ENCODE assay signal across 8 cellular contexts in the genomic region with DNA sequence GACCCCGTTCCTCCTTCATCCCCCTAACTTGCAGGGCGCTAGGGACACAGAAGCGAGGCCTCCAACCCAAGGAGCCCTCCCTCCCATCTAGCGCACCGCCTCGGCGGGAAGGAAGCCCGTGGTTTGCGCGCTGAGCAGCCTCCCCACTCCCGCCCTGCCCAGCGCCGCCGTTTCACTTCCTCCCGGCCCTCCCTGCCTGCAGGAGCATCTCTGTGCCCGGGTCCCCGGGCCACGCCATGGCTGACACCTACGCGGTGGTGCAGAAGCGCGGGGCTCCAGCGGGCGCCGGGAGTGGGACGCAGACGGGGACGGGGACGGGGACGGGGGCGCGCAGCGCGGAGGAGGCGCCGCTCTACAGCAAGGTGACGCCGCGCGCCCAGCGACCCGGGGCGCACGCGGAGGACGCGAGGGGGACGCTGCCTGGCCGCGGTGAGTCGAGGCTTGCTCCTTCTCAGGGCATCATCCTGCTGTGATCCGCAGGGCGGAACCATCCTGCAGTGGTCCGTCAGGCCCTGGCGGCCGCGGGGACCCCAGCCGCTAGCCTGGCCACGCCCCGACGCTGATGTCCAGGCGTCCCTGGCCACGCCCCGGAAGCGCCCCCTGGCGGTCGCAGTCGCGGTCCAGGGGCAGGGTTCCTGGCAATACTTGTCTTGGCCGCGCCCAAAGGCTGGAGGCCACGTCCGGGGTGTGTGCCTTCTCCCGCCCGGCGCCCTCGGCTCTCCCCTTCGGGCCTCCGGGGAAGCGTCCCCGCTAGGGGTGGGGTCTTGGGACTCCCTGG. TPM values are rescaled to one million over a fixed set of nuclear protein-coding genes. Genes with fewer than 3 reads are reported as not detected.
DNase-seq lines count a peak whose midpoint lies in the region; ATAC-seq and TF ChIP-seq lines count a peak whose summit lies in the region.

No MANE protein-coding gene starts in this region.

- peaks cover 38% of the 10 kb centered on the region for H3K36me3 Mint-ChIP-seq in Calu3 (ENCODE audit: insufficient read depth, unreplicated experiment)
- H3K36me3 Mint-ChIP-seq in activated T-helper 1 cell treated with anti-CD3 and anti-CD28 coated beads, Interleukin-12 subunit alpha, Interleukin-12 subunit beta, Interleukin-2, Interleukin-4 antibody, amounts not matched to agents 30 ng/mL and 10 ng/mL and 1 ng/mL, durations not matched to agents 14 hours and 24 hours and 36 hours (ENCODE audit: low read depth): peaks cover 50% of the 10 kb centered on the region
- H3K36me3 Mint-ChIP-seq in natural killer cell: peaks cover 10% of the 10 kb centered on the region

- H3K4me3 ChIP-seq in PC-9 (peak overlapping the region; percentile 94), fibroblast of mammary gland (ENCODE audit: control insufficient read depth, low read depth, low read length) (peak overlapping the region; percentile 90)

- H3K36me3 ChIP-seq in PC-9 (ENCODE audit: low read depth): no peaks in the 10 kb centered on the region

- H3K4me1 Mint-ChIP-seq in Calu3 (ENCODE audit: low read depth, unreplicated experiment) (peaks cover 30% of the 10 kb centered on the region), natural killer cell (peaks cover 66 to 73% of the 10 kb centered on the region in 2 donors)
- peaks cover 59% of the 10 kb centered on the region for H3K4me1 Mint-ChIP-seq in activated T-helper 1 cell treated with anti-CD3 and anti-CD28 coated beads, Interleukin-12 subunit alpha, Interleukin-12 subunit beta, Interleukin-2, Interleukin-4 antibody, amounts not matched to agents 30 ng/mL and 10 ng/mL and 1 ng/mL, durations not matched to agents 14 hours and 24 hours and 36 hours (ENCODE audit: low read depth)

- BruUV-seq in Calu3 (replicated peaks; lab: Mats Ljungman, UMichigan): no TSS peak
- no TSS peak for BruUV-seq in PC-9 (replicated peaks; lab: Mats Ljungman, UMichigan)

- peak overlapping the region; percentile 84 for H3K4me3 Mint-ChIP-seq in Calu3 (ENCODE audit: low read depth, unreplicated experiment)
- H3K4me3 Mint-ChIP-seq in activated T-helper 1 cell treated with anti-CD3 and anti-CD28 coated beads, Interleukin-12 subunit alpha, Interleukin-12 subunit beta, Interleukin-2, Interleukin-4 antibody, amounts not matched to agents 30 ng/mL and 10 ng/mL and 1 ng/mL, durations not matched to agents 14 hours and 24 hours and 36 hours: peak overlapping the region; percentile 96
- H3K4me3 Mint-ChIP-seq in natural killer cell: peak overlapping the region; percentile 87

- peak overlapping the region; percentile 98 for H2AFZ ChIP-seq in PC-9

- H4K20me1 ChIP-seq in PC-9 (ENCODE audit: insufficient read depth): no peaks in the 10 kb centered on the region

- no peaks in the 10 kb centered on the region for H3K79me2 ChIP-seq in PC-9 (ENCODE audit: low read depth)

- 0 out of 2 replicates have a peak, but pooled peaks cover 9% of the 10 kb centered on the region for H3K4me1 ChIP-seq in PC-9 (replicated peaks; ENCODE audit: insufficient read depth)

- ATAC-seq in GM19452 (IDR thresholded peaks at IDR 0.05; ENCODE audit: unreplicated experiment) (peak; percentile 80), HG03565 (IDR thresholded peaks at IDR 0.05; ENCODE audit: unreplicated experiment) (peak; percentile 44), natural killer cell (peak; percentile 73 to 85 (median 83))
- peak; percentile 83 for ATAC-seq in stimulated activated naive CD8-positive, alpha-beta T cell treated with anti-CD3 and anti-CD28 coated beads, Interleukin-15, Interleukin-2, amounts not matched to agents 100 U/mL and 50 U/mL, for 24 hours

- peak overlapping the region; percentile 96 for H3K4me2 ChIP-seq in PC-9

- H3K27ac ChIP-seq in PC-9: no peak overlapping the region

- H3K27me3 Mint-ChIP-seq in Calu3 (ENCODE audit: unreplicated experiment): no peaks in the 10 kb centered on the region
- H3K27me3 Mint-ChIP-seq in activated T-helper 1 cell treated with anti-CD3 and anti-CD28 coated beads, Interleukin-12 subunit alpha, Interleukin-12 subunit beta, Interleukin-2, Interleukin-4 antibody, amounts not matched to agents 30 ng/mL and 10 ng/mL and 1 ng/mL, durations not matched to agents 14 hours and 24 hours and 36 hours (ENCODE audit: insufficient read depth): peaks cover 4% of the 10 kb centered on the region
- no peaks in the 10 kb centered on the region for H3K27me3 Mint-ChIP-seq in natural killer cell (ENCODE audit: low read depth in 2 of 2)

- peak overlapping the region; percentile 73 for H3K27ac Mint-ChIP-seq in Calu3 (ENCODE audit: unreplicated experiment)
- peak overlapping the region; percentile 96 for H3K27ac Mint-ChIP-seq in activated T-helper 1 cell treated with anti-CD3 and anti-CD28 coated beads, Interleukin-12 subunit alpha, Interleukin-12 subunit beta, Interleukin-2, Interleukin-4 antibody, amounts not matched to agents 30 ng/mL and 10 ng/mL and 1 ng/mL, durations not matched to agents 14 hours and 24 hours and 36 hours
- H3K27ac Mint-ChIP-seq in natural killer cell: peak overlapping the region; percentile 95

- CTCF ChIA-PET in Calu3 (lab: Charles Lee): interaction anchor here (1.1 to 1.3 kb wide), 3 partner anchors 17 to 84 kb away, joined by 6 to 9 read pairs (median 6); partner anchors contain the start of genes IMP4 and PTPN18
- CTCF ChIA-PET in PC-9 (lab: Charles Lee): interaction anchor here (1.1 kb wide), 1 partner anchor 31 kb away, joined by 3 read pairs; a partner anchor contains a TSS

- intact Hi-C loops in Calu3 (cut with micrococcal nuclease; ENCODE audit: unreplicated experiment) (no loop called here), PC-9 (cut with micrococcal nuclease; ENCODE audit: unreplicated experiment) (loop anchor here (1.0 kb wide), 3 partner anchors 16 to 30 kb away; partner anchors contain the start of genes IMP4 and PTPN18), natural killer cell (cut with micrococcal nuclease) (loop anchor here (2.0 kb wide), 1 partner anchor 29 kb away; the partner anchor contains the start of gene IMP4)
- intact Hi-C loops in activated T-helper 1 cell treated with anti-CD3 and anti-CD28 coated beads, Interleukin-12 subunit alpha, Interleukin-12 subunit beta, Interleukin-2, Interleukin-4 antibody, amounts not matched to agents 30 ng/mL and 10 ng/mL and 1 ng/mL, durations not matched to agents 14 hours and 24 hours and 36 hours (cut with micrococcal nuclease): loop anchor here (1.0 to 10.0 kb wide), 4 partner anchors 19 to 733 kb away; partner anchors contain the start of genes IMP4, PLEKHB2 and SMPD4

- H3K9me3 Mint-ChIP-seq in Calu3 (ENCODE audit: low read depth, unreplicated experiment) (no peaks in the 10 kb centered on the region), natural killer cell (no peaks in the 10 kb centered on the region)
- H3K9me3 Mint-ChIP-seq in activated T-helper 1 cell treated with anti-CD3 and anti-CD28 coated beads, Interleukin-12 subunit alpha, Interleukin-12 subunit beta, Interleukin-2, Interleukin-4 antibody, amounts not matched to agents 30 ng/mL and 10 ng/mL and 1 ng/mL, durations not matched to agents 14 hours and 24 hours and 36 hours: peaks cover 3% of the 10 kb centered on the region

- TF ChIP-seq CTCF in Calu3 (IDR thresholded peaks at IDR 0.05; ENCODE audit: unreplicated experiment) (peak; percentile 86), PC-9 (conservative IDR thresholded peaks at IDR 0.05) (peak; percentile 91), fibroblast of mammary gland (conservative IDR thresholded peaks at IDR 0.05; ENCODE audit: control insufficient read depth, insufficient read depth, low read depth, low read length) (peak; percentile 49), natural killer cell (IDR thresholded peaks at IDR 0.05) (peak; percentile 64)

- DNase-seq in Calu3: peak; percentile 97
- peak; percentile 70 to 93 for DNase-seq in PC-9
- peak; percentile 78 for DNase-seq in activated T-helper 1 cell treated with anti-CD3 and anti-CD28 coated beads, Interleukin-12 subunit alpha, Interleukin-12 subunit beta, Interleukin-2, Interleukin-4 antibody, amounts not matched to agents 30 ng/mL and 10 ng/mL and 1 ng/mL, durations not matched to agents 14 hours and 24 hours and 36 hours (ENCODE audit: low spot score)
- peak; percentile 77 for DNase-seq in fibroblast of mammary gland (ENCODE audit: low read depth)
- DNase-seq in natural killer cell: peak; percentile 63
- peak; percentile 92 for DNase-seq in stimulated activated naive CD8-positive, alpha-beta T cell treated with anti-CD3 and anti-CD28 coated beads, Interleukin-15, Interleukin-2, amounts not matched to agents 100 U/mL and 50 U/mL, for 24 hours

- H3F3A ChIP-seq in PC-9 (ENCODE audit: insufficient read depth, low read depth): no peaks in the 10 kb centered on the region

- no peaks in the 10 kb centered on the region for H3K9me2 ChIP-seq in PC-9 (ENCODE audit: insufficient read depth)

- POLR2A ChIA-PET in PC-9 (lab: Charles Lee; ENCODE audit: unreplicated experiment): interaction anchor here (0.6 kb wide), 1 partner anchor 21 kb away, joined by 8 read pairs; no protein-coding TSS in a partner anchor

- H3K27me3 ChIP-seq in PC-9 (ENCODE audit: insufficient read depth, low read depth): no peaks in the 10 kb centered on the region

- H3K9me3 ChIP-seq in PC-9 (ENCODE audit: insufficient read depth, low read depth): no peaks in the 10 kb centered on the region

RNA-seq across cellular contexts. Expression of gene PTPN18, which starts 16.4 kb away (rescaled TPM):
- 62.9 and 66.0 TPM in 2 replicates for total RNA-seq in Calu3 (2022)
- 54.5 and 55.9 TPM in 2 replicates for total RNA-seq in PC-9 (2021)
- total RNA-seq in activated T-helper 1 cell treated with anti-CD3 and anti-CD28 coated beads, Interleukin-12 subunit alpha, Interleukin-12 subunit beta, Interleukin-2, Interleukin-4 antibody, amounts not matched to agents 30 ng/mL and 10 ng/mL and 1 ng/mL, durations not matched to agents 14 hours and 24 hours and 36 hours: 66.9 and 68.9 TPM in 2 replicates
- total RNA-seq in natural killer cell: 100 to 1,000 TPM; 189 to 194 (median 192) TPM

RNA-seq across cellular contexts. Expression of gene IMP4, which starts 29.5 kb away (rescaled TPM):
- 79.6 and 89.4 TPM in 2 replicates for total RNA-seq in Calu3 (2022)
- 76.8 and 82.6 TPM in 2 replicates for total RNA-seq in PC-9 (2021)
- total RNA-seq in activated T-helper 1 cell treated with anti-CD3 and anti-CD28 coated beads, Interleukin-12 subunit alpha, Interleukin-12 subunit beta, Interleukin-2, Interleukin-4 antibody, amounts not matched to agents 30 ng/mL and 10 ng/mL and 1 ng/mL, durations not matched to agents 14 hours and 24 hours and 36 hours: 169 and 184 TPM in 2 replicates
- total RNA-seq in natural killer cell: 10 to 100 TPM; 60.5 to 80.6 (median 72.9) TPM
